ENCODE assay signal across 8 cellular contexts in genomic region chr11:12827929-12828812, GRCh38.
A peak's percentile ranks its signal among the peaks of the same experiment; 100 is the strongest.
DNase-seq lines count a peak whose midpoint lies in the region; ATAC-seq, FAIRE-seq and TF ChIP-seq lines count a peak whose summit lies in the region.

No MANE protein-coding gene starts in this region.

- no peaks in the 10 kb centered on the region for H3K36me3 ChIP-seq in DND-41 (ENCODE audit: insufficient read depth, low read length)
- no peaks in the 10 kb centered on the region for H3K36me3 ChIP-seq in HEK293 (ENCODE audit: control insufficient read depth in 2 of 2, insufficient read depth in 1 of 2, low read length in 2 of 2)
- H3K36me3 ChIP-seq in subcutaneous abdominal adipose tissue (ENCODE audit: control insufficient read depth in 5 of 5, insufficient read depth in 5 of 5, low read length in 5 of 5), result no peaks in the 10 kb centered on the region
- no peaks in the 10 kb centered on the region for H3K36me3 ChIP-seq in effector memory CD4-positive, alpha-beta T cell (ENCODE audit: control insufficient read depth, insufficient read depth, low read length)

- CTCF ChIA-PET in HEK293 (lab: Yijun Ruan, JAX), result interaction anchor here (0.6 to 1.0 kb wide), 4 partner anchors 19 to 75 kb away, joined by 3 to 4 read pairs (median 3); no protein-coding TSS in a partner anchor

- no peaks in the 10 kb centered on the region for H4K20me1 ChIP-seq in DND-41 (ENCODE audit: insufficient read depth, low read length)

- DNase-seq in DND-41, result peak; percentile 46
- DNase-seq in NCI-H460 (ENCODE audit: extremely low read depth, low read depth), result peak; percentile 24
- DNase-seq in kidney tubule cell (ENCODE audit: low spot score), result peak; percentile 67
- no peak for DNase-seq in effector memory CD4-positive, alpha-beta T cell
- no peak for DNase-seq in GM12891 (ENCODE audit: insufficient read length, low spot score)

- ATAC-seq in DND-41 (ENCODE audit: insufficient read depth, low read depth), result peak; percentile 91

- peak overlapping the region; percentile 44 for H3K9ac ChIP-seq in DND-41 (ENCODE audit: low read depth, low read length)
- peak overlapping the region in 3 of 5 donors; percentile 1 to 56 (median 48) for H3K9ac ChIP-seq in subcutaneous abdominal adipose tissue (ENCODE audit: low read length in 5 of 5)

- FAIRE-seq in GM12891 (lab: Jason Lieb, UNC), result no peak

- H3K9me3 ChIP-seq in DND-41 (ENCODE audit: insufficient read depth, low read length, severe bottlenecking) (no peaks in the 10 kb centered on the region), HEK293 (ENCODE audit: control insufficient read depth, insufficient read depth, low read depth, low read length) (no peaks in the 10 kb centered on the region), subcutaneous abdominal adipose tissue (ENCODE audit: control insufficient read depth in 5 of 5, low read length in 5 of 5) (no peaks in the 10 kb centered on the region)
- no peaks in the 10 kb centered on the region for H3K9me3 ChIP-seq in effector memory CD4-positive, alpha-beta T cell (ENCODE audit: control insufficient read depth, low read length)

- peak overlapping the region; percentile 54 for H2AFZ ChIP-seq in DND-41 (ENCODE audit: low read depth, low read length)

- peak overlapping the region; percentile 52 for H3K4me2 ChIP-seq in DND-41 (ENCODE audit: insufficient read depth, low read length)

- H3K4me1 ChIP-seq in DND-41 (ENCODE audit: insufficient read depth, low read length), result peaks cover 20% of the 10 kb centered on the region
- H3K4me1 ChIP-seq in HEK293 (ENCODE audit: control insufficient read depth, insufficient read depth, low read length), result peaks cover 3% of the 10 kb centered on the region; the same call in 1 of the 2 replicates
- peaks cover 10 to 37% (median 28%) of the 10 kb centered on the region in 5 donors for H3K4me1 ChIP-seq in subcutaneous abdominal adipose tissue (ENCODE audit: control insufficient read depth in 5 of 5, insufficient read depth in 5 of 5, low read length in 5 of 5)
- H3K4me1 ChIP-seq in effector memory CD4-positive, alpha-beta T cell (ENCODE audit: control insufficient read depth, insufficient read depth, low read length, poor library complexity, severe bottlenecking), result no peaks in the 10 kb centered on the region

- no peak for TF ChIP-seq POLR2A in GM12891 (IDR thresholded peaks at IDR 0.05; ENCODE audit: low read depth, low read length)

- H3K79me2 ChIP-seq in DND-41 (ENCODE audit: insufficient read depth, low read length), result no peaks in the 10 kb centered on the region

- H3K27me3 ChIP-seq in DND-41 (ENCODE audit: insufficient read depth, low read length, poor library complexity) (peaks cover 13% of the 10 kb centered on the region), subcutaneous abdominal adipose tissue (ENCODE audit: control insufficient read depth in 5 of 5, insufficient read depth in 4 of 5, low read length in 5 of 5) (no peaks in the 10 kb centered on the region)
- H3K27me3 ChIP-seq in effector memory CD4-positive, alpha-beta T cell (replicated peaks; ENCODE audit: control insufficient read depth, insufficient read depth, low read length, poor library complexity, severe bottlenecking), result no peaks in the 10 kb centered on the region

- peak overlapping the region; percentile 72 for H3K27ac ChIP-seq in DND-41 (ENCODE audit: low read length)
- H3K27ac ChIP-seq in HEK293 (ENCODE audit: extremely low read depth, low read depth, low read length), result peak overlapping the region; percentile 24; the same call in 1 of the 2 replicates
- peak overlapping the region; percentile 61 for H3K27ac ChIP-seq in cingulate gyrus (ENCODE audit: low read depth, low read length)
- H3K27ac ChIP-seq in subcutaneous abdominal adipose tissue (ENCODE audit: low read depth, low read length), result peak overlapping the region; percentile 79
- H3K27ac ChIP-seq in effector memory CD4-positive, alpha-beta T cell (ENCODE audit: insufficient read depth, low read length, poor library complexity, severe bottlenecking), result no peak overlapping the region

- TF ChIP-seq CTCF in DND-41 (IDR thresholded peaks at IDR 0.05; ENCODE audit: borderline replicate concordance, extremely low read depth, low read length, poor library complexity, severe bottlenecking) (no peak), HEK293 (tag by site-specific recombination; IDR thresholded peaks at IDR 0.05) (no peak)

- POLR2A ChIA-PET in HEK293 (lab: Yijun Ruan, JAX), result interaction anchor here (0.9 to 1.7 kb wide), 4 partner anchors 10 to 451 kb away, joined by 3 to 8 read pairs (median 4); partner anchors contain the start of gene PARVA

- H3K4me3 ChIP-seq in DND-41 (ENCODE audit: low read depth in 1 of 2, low read length in 2 of 2) (peak overlapping the region in 1 of 2 experiments; percentile 47; a peak in 2 of 4 replicates), HEK293 (ENCODE audit: low read depth, low read length) (peak overlapping the region; percentile 47), subcutaneous abdominal adipose tissue (ENCODE audit: low read depth in 1 of 5, low read length in 5 of 5) (peak overlapping the region; percentile 55 to 92 (median 72))
- no peak overlapping the region for H3K4me3 ChIP-seq in effector memory CD4-positive, alpha-beta T cell (ENCODE audit: insufficient read depth, low read depth, low read length, poor library complexity, severe bottlenecking)

TF ChIP-seq in HEK293, 187 proteins besides CTCF, POLR2A, EP300 and RAD21 (continues in another document):
- TF ChIP-seq ZNF366 (tag by site-specific recombination; conservative IDR thresholded peaks at IDR 0.05), result peak; percentile 51; the same call in 1 of the 2 replicates
- TF ChIP-seq, protein P1, sequence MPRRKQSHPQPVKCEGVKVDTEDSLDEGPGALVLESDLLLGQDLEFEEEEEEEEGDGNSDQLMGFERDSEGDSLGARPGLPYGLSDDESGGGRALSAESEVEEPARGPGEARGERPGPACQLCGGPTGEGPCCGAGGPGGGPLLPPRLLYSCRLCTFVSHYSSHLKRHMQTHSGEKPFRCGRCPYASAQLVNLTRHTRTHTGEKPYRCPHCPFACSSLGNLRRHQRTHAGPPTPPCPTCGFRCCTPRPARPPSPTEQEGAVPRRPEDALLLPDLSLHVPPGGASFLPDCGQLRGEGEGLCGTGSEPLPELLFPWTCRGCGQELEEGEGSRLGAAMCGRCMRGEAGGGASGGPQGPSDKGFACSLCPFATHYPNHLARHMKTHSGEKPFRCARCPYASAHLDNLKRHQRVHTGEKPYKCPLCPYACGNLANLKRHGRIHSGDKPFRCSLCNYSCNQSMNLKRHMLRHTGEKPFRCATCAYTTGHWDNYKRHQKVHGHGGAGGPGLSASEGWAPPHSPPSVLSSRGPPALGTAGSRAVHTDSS (tag by site-specific recombination; IDR thresholded peaks at IDR 0.05), result no peak
- no peak for TF ChIP-seq ZNF223 (tag by site-specific recombination; IDR thresholded peaks at IDR 0.05)
- peak; percentile 89 for TF ChIP-seq ZBTB8A (tag by site-specific recombination; IDR thresholded peaks at IDR 0.05)
- TF ChIP-seq ZNF2 (tag by site-specific recombination; IDR thresholded peaks at IDR 0.05), result 0 out of 2 replicates have a peak, but pooled peaks have one; percentile 49
- TF ChIP-seq ZNF677 (tag by site-specific recombination; IDR thresholded peaks at IDR 0.05), result no peak
- TF ChIP-seq ELK4 (IDR thresholded peaks at IDR 0.05; ENCODE audit: borderline replicate concordance, low read depth, low read length), result no peak

TF ChIP-seq in GM12891, 5 proteins besides CTCF, POLR2A, EP300 and RAD21:
- TF ChIP-seq POLR2AphosphoS5 (IDR thresholded peaks at IDR 0.05; ENCODE audit: low read depth, low read length), result no peak
- no peak for TF ChIP-seq SPI1 (IDR thresholded peaks at IDR 0.05; ENCODE audit: low read depth, low read length)
TF ChIP-seq in GM12891: peak in this region for 0.

Comparison
In these comparisons a context has a peak if more than half of its experiments do, and no peak if none do; other contexts are left out.
1. DNase-seq: peak in DND-41 (single experiment), NCI-H460 (single experiment) and kidney tubule cell (single experiment); none in effector memory CD4-positive, alpha-beta T cell (0 of 3) and GM12891 (single experiment).